ENCODE assay signal across 10 cellular contexts in the genomic region with DNA sequence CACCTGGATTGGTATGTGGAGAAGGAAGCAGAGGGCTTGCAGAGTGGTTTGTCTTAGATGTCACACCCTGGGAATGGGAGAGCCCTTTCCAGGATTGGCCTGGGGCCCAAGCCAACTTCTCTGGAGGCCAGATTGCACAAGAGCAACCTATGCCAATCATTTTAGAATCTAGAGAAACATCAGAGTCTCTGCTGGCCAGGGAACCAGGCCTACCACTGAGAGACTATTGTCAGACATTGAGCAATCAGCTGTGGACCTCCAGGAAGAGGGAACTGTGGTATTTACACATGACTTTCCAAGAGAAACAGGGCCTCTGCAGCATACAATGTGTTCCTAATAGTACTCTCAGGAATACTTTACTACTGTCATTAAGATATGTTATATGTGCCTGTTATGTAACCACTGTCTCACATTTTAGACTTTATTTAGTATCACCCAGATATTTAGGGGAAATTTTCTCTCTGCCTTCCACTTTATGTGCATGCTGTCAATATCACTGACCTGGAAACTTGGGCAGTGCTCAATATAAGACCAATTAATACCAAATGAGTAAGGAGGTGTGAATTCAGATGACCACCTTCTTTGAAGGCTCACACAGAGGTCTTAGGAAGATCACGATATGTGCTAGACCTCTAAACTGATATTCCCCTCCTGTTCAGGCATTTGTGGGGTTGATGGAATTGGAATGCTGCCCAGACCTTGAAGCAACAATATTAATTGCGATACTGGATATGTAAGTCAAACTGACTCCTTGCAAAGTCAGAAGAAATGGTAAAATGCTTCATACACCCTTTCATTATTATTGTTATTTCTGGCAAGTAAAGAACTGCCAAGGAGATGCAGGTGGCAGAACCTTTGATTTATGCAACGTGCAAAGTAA. TPM values are rescaled to one million over a fixed set of nuclear protein-coding genes. Genes with fewer than 3 reads are reported as not detected.
DNase-seq lines count a peak whose midpoint lies in the region; ATAC-seq lines count a peak whose summit lies in the region.
"Had no signal": no experiment of that assay in that cellular context is flagged by ENCODE, and none has a peak within 500 bp of the region (broad histone marks: within the 10 kb centered on the region; RNA-seq: fewer than 3 reads in every experiment).

No MANE protein-coding gene starts in this region.

- H3K27me3 ChIP-seq in HAP-1 (ENCODE audit: low read depth): no peaks in the 10 kb centered on the region

- H3K9me3 ChIP-seq in HAP-1: no peaks in the 10 kb centered on the region

- H3K36me3 ChIP-seq in HAP-1 (replicated peaks): no peaks in the 10 kb centered on the region

- no peak overlapping the region for H3K4me3 ChIP-seq in HAP-1

- no peaks in the 10 kb centered on the region for H3K4me1 ChIP-seq in HAP-1

- ATAC-seq in GM21381 (IDR thresholded peaks at IDR 0.05; ENCODE audit: unreplicated experiment) (no peak), HG03442 (IDR thresholded peaks at IDR 0.05; ENCODE audit: unreplicated experiment) (no peak)
- ATAC-seq: effector memory CD8-positive, alpha-beta T cell had no signal

- DNase-seq in A172 (ENCODE audit: low spot score): peak; percentile 63
- peak; percentile 7 to 28 for DNase-seq in Kasumi-1 (lab: John Stamatoyannopoulos, UW)
- DNase-seq in brain pericyte (ENCODE audit: low read depth, low spot score): peak; percentile 85
- peak; percentile 99 for DNase-seq in kidney tubule cell (ENCODE audit: low spot score)
- DNase-seq in HAP-1 (ENCODE audit: low spot score in 2 of 2): no peak
- DNase-seq in CD1c-positive myeloid dendritic cell (ENCODE audit: extremely low spot score): no peak
- DNase-seq: CD4-positive, CD25-positive, alpha-beta regulatory T cell; effector memory CD8-positive, alpha-beta T cell had no signal

- in situ Hi-C loops in HAP-1 (cut with MboI; ENCODE audit: low sequenced_read_pairs): no loop called here

RNA-seq across cellular contexts. Expression of gene CCL28, which starts 20.5 kb away (rescaled TPM):
- total RNA-seq in A172 (2014; rRNA removed; shearing (Covaris generic)): not detected in 2 replicates

RNA-seq across cellular contexts. Expression of gene TMEM267, which starts 50.9 kb away (rescaled TPM):
- total RNA-seq in A172 (2014; rRNA removed; shearing (Covaris generic)): 19.1 and 21.7 TPM in 2 replicates

Comparison
In these comparisons a context has a peak if more than half of its experiments do, and no peak if none do; other contexts are left out.
1. DNase-seq: peak in A172 (single experiment), Kasumi-1 (2 of 2), brain pericyte (single experiment) and kidney tubule cell (single experiment); none in HAP-1 (0 of 2) and CD1c-positive myeloid dendritic cell (single experiment).